ENCODE assay signal across 21 cellular contexts in the genomic region with DNA sequence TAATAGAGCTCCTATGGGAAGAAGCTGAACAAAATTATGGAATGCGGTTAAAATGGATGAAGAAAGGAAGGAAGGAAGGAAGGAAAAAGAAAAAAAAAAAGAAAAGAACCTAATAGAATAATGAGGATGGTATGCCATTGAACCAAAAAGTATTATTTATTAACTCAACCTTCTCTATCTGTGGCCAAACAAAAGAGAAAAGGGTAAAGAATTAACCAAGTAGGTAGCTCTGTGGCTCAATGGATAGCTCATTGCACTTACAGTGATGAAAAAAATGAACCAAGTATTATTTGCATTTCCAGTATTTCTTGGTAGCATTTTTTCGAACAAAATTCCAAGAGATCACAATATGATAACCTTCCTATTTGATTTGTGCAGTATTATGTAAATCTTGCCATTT. TPM values are rescaled to one million over a fixed set of nuclear protein-coding genes. Genes with fewer than 3 reads are reported as not detected.
DNase-seq lines count a peak whose midpoint lies in the region; ATAC-seq, FAIRE-seq and TF ChIP-seq lines count a peak whose summit lies in the region.
"Had no signal": no experiment of that assay in that cellular context is flagged by ENCODE, and none has a peak within 500 bp of the region (broad histone marks: within the 10 kb centered on the region; RNA-seq: fewer than 3 reads in every experiment).

No MANE protein-coding gene starts in this region.

- TF ChIP-seq POLR2A in K562 (conservative IDR thresholded peaks at IDR 0.05), result no peak

- H3K9me3 ChIP-seq in K562 (replicated peaks; ENCODE audit: control insufficient read depth, insufficient read depth, low read depth, low read length) (no peaks in the 10 kb centered on the region), left ventricle myocardium inferior (replicated peaks) (no peaks in the 10 kb centered on the region)
- H3K9me3 ChIP-seq: A549, HAP-1 had no signal

- H3K27ac ChIP-seq in K562 (ENCODE audit: extremely low read depth, low read depth, low read length) (no peak overlapping the region), left ventricle myocardium inferior (replicated peaks) (no peak overlapping the region)
- H3K27ac ChIP-seq: A549 had no signal

- no peaks in the 10 kb centered on the region for H3K27me3 ChIP-seq in K562 (ENCODE audit: control insufficient read depth in 2 of 2, insufficient read depth in 2 of 2, low read length in 2 of 2)
- no peaks in the 10 kb centered on the region for H3K27me3 ChIP-seq in left ventricle myocardium inferior (ENCODE audit: low read depth)

- H2AFZ ChIP-seq in K562 (ENCODE audit: low read depth, low read length), result no peak overlapping the region

- H3K4me1 ChIP-seq in K562 (replicated peaks in 1 of 2; ENCODE audit: control insufficient read depth in 2 of 2, insufficient read depth in 2 of 2, low read length in 2 of 2), result no peaks in the 10 kb centered on the region
- no peaks in the 10 kb centered on the region for H3K4me1 ChIP-seq in left ventricle myocardium inferior
- H3K4me1 ChIP-seq: A549 had no signal

- ATAC-seq in GM18907 (IDR thresholded peaks at IDR 0.05; ENCODE audit: unreplicated experiment), result peak; percentile 56
- ATAC-seq in K562, result no peak
- no peak for ATAC-seq in HG03196 (IDR thresholded peaks at IDR 0.05; ENCODE audit: unreplicated experiment)
- ATAC-seq: A549 had no signal

- WGBS in K562 (ENCODE audit: insufficient coverage, low coverage, missing lambda C conversion rate), result 4% methylated on average over 2 of the region's 2 CpGs

- no peak for TF ChIP-seq RAD21 in K562 (CRISPR knock-in tag; conservative IDR thresholded peaks at IDR 0.05 in 1 of 2, IDR thresholded peaks at IDR 0.05 in 1 of 2)

- no peak overlapping the region for H3K4me2 ChIP-seq in K562 (ENCODE audit: insufficient read depth, low read length)
- H3K4me2 ChIP-seq: A549 had no signal

- TF ChIP-seq CTCF in K562 (IDR thresholded peaks at IDR 0.05 in 2 of 3, conservative IDR thresholded peaks at IDR 0.05 in 1 of 3; ENCODE audit: insufficient read depth in 2 of 3, low read depth in 1 of 3, low read length in 3 of 3) (no peak), left ventricle myocardium inferior (IDR thresholded peaks at IDR 0.05; ENCODE audit: borderline replicate concordance) (no peak)

- H3K9ac ChIP-seq in K562 (ENCODE audit: insufficient read depth in 1 of 2, low read depth in 2 of 2, low read length in 2 of 2), result no peak overlapping the region

- no peaks in the 10 kb centered on the region for H4K20me1 ChIP-seq in K562 (replicated peaks; ENCODE audit: control insufficient read depth, insufficient read depth, low read length)

- H3K4me3 ChIP-seq in K562 (no peak overlapping the region), left ventricle myocardium inferior (no peak overlapping the region)
- H3K4me3 ChIP-seq: A549, HAP-1 had no signal

- H3K9me1 ChIP-seq in K562 (ENCODE audit: control insufficient read depth, insufficient read depth, low read length), result no peaks in the 10 kb centered on the region

- DNase-seq in K562 (ENCODE audit: extremely low read depth in 1 of 4, low spot score in 3 of 4), result no peak
- DNase-seq in kidney tubule cell (ENCODE audit: low spot score), result peak; percentile 33
- DNase-seq in glomerular visceral epithelial cell (ENCODE audit: extremely low spot score), result no peak
- DNase-seq in left ventricle myocardium inferior, result no peak
- DNase-seq: 8988T; C1 segment of cervical spinal cord; Calu3; CD4-positive, alpha-beta memory T cell; COR-L47; DMS53; DMS79 treated with DMSO at 0.1 percent for 48 hours; GF-D8; GOT3; HFFc6 had no signal

- no peak for TF ChIP-seq EP300 in K562 (IDR thresholded peaks at IDR 0.05; ENCODE audit: low read length)

- no TSS peak for BruUV-seq in K562 (replicated peaks; lab: Mats Ljungman, UMichigan)

- no peaks in the 10 kb centered on the region for H3K79me2 ChIP-seq in K562 (ENCODE audit: control insufficient read depth, insufficient read depth, low read length)

- intact Hi-C loops in K562 (cut with micrococcal nuclease), result no loop called here
- intact Hi-C loops in left ventricle myocardium inferior (cut with micrococcal nuclease), result no loop called here

- FAIRE-seq in K562 (lab: Jason Lieb, UNC), result no peak
- FAIRE-seq: A549, GM12891, GM18507, H54 had no signal

- CTCF ChIA-PET in K562 (lab: Yijun Ruan, JAX; ENCODE audit: low intra/inter-chr PET ratio), result no interaction called here

- H3K36me3 ChIP-seq in K562 (ENCODE audit: control insufficient read depth, insufficient read depth, low read length) (no peaks in the 10 kb centered on the region), left ventricle myocardium inferior (no peaks in the 10 kb centered on the region)
- H3K36me3 ChIP-seq: HAP-1 had no signal

- in situ Hi-C loops in K562 (cut with MboI), result no loop called here

- POLR2A ChIA-PET in K562 (lab: Yijun Ruan, JAX), result interaction anchor here (0.6 kb wide), 1 partner anchor 624 kb away, joined by 4 read pairs; no protein-coding TSS in a partner anchor

TF ChIP-seq in K562, 482 proteins besides CTCF, POLR2A, EP300 and RAD21:
- no peak for TF ChIP-seq ZBED1 (IDR thresholded peaks at IDR 0.05)
- TF ChIP-seq, protein P1, sequence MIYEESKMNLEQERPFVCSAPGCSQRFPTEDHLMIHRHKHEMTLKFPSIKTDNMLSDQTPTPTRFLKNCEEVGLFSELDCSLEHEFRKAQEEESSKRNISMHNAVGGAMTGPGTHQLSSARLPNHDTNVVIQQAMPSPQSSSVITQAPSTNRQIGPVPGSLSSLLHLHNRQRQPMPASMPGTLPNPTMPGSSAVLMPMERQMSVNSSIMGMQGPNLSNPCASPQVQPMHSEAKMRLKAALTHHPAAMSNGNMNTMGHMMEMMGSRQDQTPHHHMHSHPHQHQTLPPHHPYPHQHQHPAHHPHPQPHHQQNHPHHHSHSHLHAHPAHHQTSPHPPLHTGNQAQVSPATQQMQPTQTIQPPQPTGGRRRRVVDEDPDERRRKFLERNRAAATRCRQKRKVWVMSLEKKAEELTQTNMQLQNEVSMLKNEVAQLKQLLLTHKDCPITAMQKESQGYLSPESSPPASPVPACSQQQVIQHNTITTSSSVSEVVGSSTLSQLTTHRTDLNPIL (CRISPR knock-in tag; IDR thresholded peaks at IDR 0.05), result no peak
- no peak for TF ChIP-seq ZNF354B (CRISPR knock-in tag; IDR thresholded peaks at IDR 0.05)
- no peak for TF ChIP-seq YY1 (IDR thresholded peaks at IDR 0.05; ENCODE audit: borderline replicate concordance in 1 of 3, control insufficient read depth in 1 of 3, extremely low read depth in 1 of 3, insufficient read depth in 3 of 3, insufficient read length in 1 of 3, insufficient replicate concordance in 2 of 3, low read depth in 1 of 3, low read length in 2 of 3)
- TF ChIP-seq SOX6 (IDR thresholded peaks at IDR 0.05), result no peak
- TF ChIP-seq, protein P2, sequence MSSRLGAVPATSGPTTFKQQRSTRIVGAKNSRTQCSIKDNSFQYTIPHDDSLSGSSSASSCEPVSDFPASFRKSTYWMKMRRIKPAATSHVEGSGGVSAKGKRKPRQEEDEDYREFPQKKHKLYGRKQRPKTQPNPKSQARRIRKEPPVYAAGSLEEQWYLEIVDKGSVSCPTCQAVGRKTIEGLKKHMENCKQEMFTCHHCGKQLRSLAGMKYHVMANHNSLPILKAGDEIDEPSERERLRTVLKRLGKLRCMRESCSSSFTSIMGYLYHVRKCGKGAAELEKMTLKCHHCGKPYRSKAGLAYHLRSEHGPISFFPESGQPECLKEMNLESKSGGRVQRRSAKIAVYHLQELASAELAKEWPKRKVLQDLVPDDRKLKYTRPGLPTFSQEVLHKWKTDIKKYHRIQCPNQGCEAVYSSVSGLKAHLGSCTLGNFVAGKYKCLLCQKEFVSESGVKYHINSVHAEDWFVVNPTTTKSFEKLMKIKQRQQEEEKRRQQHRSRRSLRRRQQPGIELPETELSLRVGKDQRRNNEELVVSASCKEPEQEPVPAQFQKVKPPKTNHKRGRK (tag; IDR thresholded peaks at IDR 0.05), result 0 out of 2 replicates have a peak, but pooled peaks have one; percentile 27
- TF ChIP-seq MYNN (IDR thresholded peaks at IDR 0.05), result no peak
- no peak for TF ChIP-seq MYNN (CRISPR knock-in tag; IDR thresholded peaks at IDR 0.05)

RNA-seq across cellular contexts. Expression of a gene that starts 56.9 kb away (rescaled TPM):
- total RNA-seq in K562 (2011; cell fraction: chromatin; rRNA removed; ENCODE audit: low replicate concordance), result 14.1 and 21.4 TPM in 2 replicates
- 21.0 and 22.1 TPM in 2 replicates for total RNA-seq in K562 (2011; cell fraction: nucleolus; rRNA removed)
- total RNA-seq in K562 (2011; cell fraction: nucleoplasm; rRNA removed), result 26.5 and 37.0 TPM in 2 replicates
- total RNA-seq in K562 (2014; rRNA removed) (23.4 and 25.0 TPM in 2 replicates), K562 (2014; rRNA removed; fragmentation: Illumina TruSeq; extraction: Trizol) (30.3 and 34.8 TPM in 2 replicates), K562 (2015; rRNA removed; fragmentation: Illumina TruSeq; extraction: Trizol) (21.6 and 26.3 TPM in 2 replicates), K562 (2021) (26.1 and 27.0 TPM in 2 replicates), left ventricle myocardium inferior (3.5 TPM)
- polyA plus RNA-seq in K562 (2011; rRNA removed) (19.6 and 26.7 TPM in 2 replicates), K562 (2014; fragmentation: Illumina TruSeq; extraction: Trizol) (17.3 and 21.1 TPM in 2 replicates), K562 (2014; fragmentation: Nextera tagmentation; extraction: Ambion mirVana) (10 to 100 TPM in 1 of 2 experiments, 1 to 10 TPM in 1; 8.2 to 10.1 TPM), K562 (2014; rRNA removed) (14.1 and 15.6 TPM in 2 replicates)
- 11.6 and 14.2 TPM in 2 replicates for polyA plus RNA-seq in K562 (2011; cell fraction: cytosol; rRNA removed)
- polyA plus RNA-seq in K562 (2011; cell fraction: nucleus; rRNA removed), result 5.8 and 8.1 TPM in 2 replicates
- 15.9 and 26.6 TPM in 2 replicates for polyA plus RNA-seq in K562 (2012)
- 33.1 and 39.5 TPM in 2 replicates for polyA minus RNA-seq in K562 (2011; rRNA and poly(A)+ RNA removed)
- 15.0 and 20.7 TPM in 2 replicates for polyA minus RNA-seq in K562 (2011; cell fraction: cytosol; rRNA and poly(A)+ RNA removed)
- 6.6 and 10.2 TPM in 2 replicates for polyA minus RNA-seq in K562 (2011; cell fraction: nucleus; rRNA and poly(A)+ RNA removed)
